14 cellular contexts compared by ENCODE assay signal in genomic region chr5:142725231-142726187, GRCh38. TPM values are rescaled to one million over a fixed set of nuclear protein-coding genes. Genes with fewer than 3 reads are reported as not detected.
DNase-seq lines count a peak whose midpoint lies in the region; FAIRE-seq and TF ChIP-seq lines count a peak whose summit lies in the region.
"Had no signal": no experiment of that assay in that cellular context is flagged by ENCODE, and none has a peak within 500 bp of the region (broad histone marks: within the 10 kb centered on the region; RNA-seq: fewer than 3 reads in every experiment).

No MANE protein-coding gene starts in this region.

- H3K27ac ChIP-seq in BLaER1: no peak overlapping the region
- no peak overlapping the region for H3K27ac ChIP-seq in HEK293 (ENCODE audit: extremely low read depth, low read depth, low read length)
- peak overlapping the region; percentile 7 to 46 for H3K27ac ChIP-seq in ascending aorta
- H3K27ac ChIP-seq in keratinocyte (ENCODE audit: control insufficient read depth, insufficient read depth, low read length): peak overlapping the region; percentile 94
- H3K27ac ChIP-seq in H9 (ENCODE audit: insufficient read length, low read depth, low read length): no peak overlapping the region
- H3K27ac ChIP-seq: C4-2B, psoas muscle, suprapubic skin had no signal

- no CpG with 5 or more reads among the region's 4 CpGs for WGBS in H9 (ENCODE audit: extremely low coverage, insufficient read length, low lambda C conversion rate)

- no peak overlapping the region for H3K4me3 Mint-ChIP-seq in H9
- H3K4me3 Mint-ChIP-seq: activated naive CD4-positive, alpha-beta T cell treated with anti-CD3 and anti-CD28 coated beads, Interleukin-2, amount 50 U/mL, for 24 hours had no signal

- H3K36me3 ChIP-seq in BLaER1 (no peaks in the 10 kb centered on the region), HEK293 (ENCODE audit: control insufficient read depth in 2 of 2, insufficient read depth in 1 of 2, low read length in 2 of 2) (no peaks in the 10 kb centered on the region), ascending aorta (no peaks in the 10 kb centered on the region), keratinocyte (ENCODE audit: control insufficient read depth in 2 of 2, extremely low read depth in 1 of 2, insufficient read depth in 2 of 2, low read length in 2 of 2) (no peaks in the 10 kb centered on the region)
- H3K36me3 ChIP-seq: left lung, suprapubic skin had no signal

- H2BK120ac ChIP-seq in H9 (ENCODE audit: low read depth, low read length, poor library complexity, severe bottlenecking): no peak overlapping the region

- peaks cover 0 to 50% (median 5%) of the 10 kb centered on the region in 3 experiments; a peak in 3 of 7 replicates for H3K36me3 Mint-ChIP-seq in H9 (ENCODE audit: insufficient read depth in 1 of 3, low read depth in 3 of 3)
- H3K36me3 Mint-ChIP-seq: activated naive CD4-positive, alpha-beta T cell treated with anti-CD3 and anti-CD28 coated beads, Interleukin-2, amount 50 U/mL, for 24 hours had no signal

- no peak overlapping the region for H2BK15ac ChIP-seq in H9 (ENCODE audit: low read depth, low read length)

- DNase-seq in ascending aorta (ENCODE audit: low spot score in 2 of 2): peak in 1 of 2 donors; percentile 55
- no peak for DNase-seq in keratinocyte (ENCODE audit: low read depth, low spot score)
- no peak for DNase-seq in NCI-H2171 (lab: John Stamatoyannopoulos, UW)
- DNase-seq in H9: no peak
- DNase-seq in frontal cortex (ENCODE audit: low spot score in 2 of 2): no peak
- DNase-seq: left lung, psoas muscle had no signal

- no peak overlapping the region for H3T11ph ChIP-seq in H9 (ENCODE audit: low read length)

- dilution Hi-C loops in keratinocyte (cut with MboI; ENCODE audit: extremely low pct_ligation_motif_present, low sequenced_read_pairs): loop anchor here (10.0 kb wide), 1 partner anchor 149 kb away; no protein-coding TSS in a partner anchor

- no peak overlapping the region for H3K27ac Mint-ChIP-seq in H9
- H3K27ac Mint-ChIP-seq: activated naive CD4-positive, alpha-beta T cell treated with anti-CD3 and anti-CD28 coated beads, Interleukin-2, amount 50 U/mL, for 24 hours had no signal

- no peak overlapping the region for H2BK20ac ChIP-seq in H9 (ENCODE audit: low read depth, low read length, poor library complexity, severe bottlenecking)

- no peaks in the 10 kb centered on the region for H3K27me3 ChIP-seq in BLaER1
- H3K27me3 ChIP-seq in ascending aorta: no peaks in the 10 kb centered on the region
- no peaks in the 10 kb centered on the region for H3K27me3 ChIP-seq in keratinocyte (ENCODE audit: control insufficient read depth, extremely low read depth, insufficient read depth, low read length)
- no peaks in the 10 kb centered on the region for H3K27me3 ChIP-seq in H9 (ENCODE audit: insufficient read depth, low read length)
- H3K27me3 ChIP-seq: left lung, suprapubic skin had no signal

- no peaks in the 10 kb centered on the region for H3K9me1 ChIP-seq in keratinocyte (ENCODE audit: control insufficient read depth, extremely low read depth, insufficient read depth, low read length)

- H4K20me1 ChIP-seq in BLaER1 (no peaks in the 10 kb centered on the region), keratinocyte (ENCODE audit: control insufficient read depth, extremely low read depth, insufficient read depth, low read length) (no peaks in the 10 kb centered on the region), H9 (ENCODE audit: control insufficient read depth, insufficient read depth, insufficient read length) (no peaks in the 10 kb centered on the region)

- no peaks in the 10 kb centered on the region for H3K79me2 ChIP-seq in keratinocyte (ENCODE audit: control insufficient read depth, insufficient read depth, low read length)
- H3K79me2 ChIP-seq in H9 (ENCODE audit: insufficient read depth, low read length): no peaks in the 10 kb centered on the region

- H2AK5ac ChIP-seq in H9 (ENCODE audit: insufficient read length, low read length): no peak overlapping the region

- H4K5ac ChIP-seq in H9 (ENCODE audit: insufficient read length, low read depth, low read length): no peak overlapping the region

- no peaks in the 10 kb centered on the region for H3K9me3 ChIP-seq in BLaER1
- no peaks in the 10 kb centered on the region for H3K9me3 ChIP-seq in HEK293 (ENCODE audit: control insufficient read depth, insufficient read depth, low read depth, low read length)
- no peaks in the 10 kb centered on the region for H3K9me3 ChIP-seq in ascending aorta
- H3K9me3 ChIP-seq in keratinocyte (ENCODE audit: control insufficient read depth, low read depth, low read length): no peaks in the 10 kb centered on the region
- H3K9me3 ChIP-seq in H9 (ENCODE audit: control insufficient read depth, low read depth, low read length): no peaks in the 10 kb centered on the region
- H3K9me3 ChIP-seq: left lung, psoas muscle, suprapubic skin had no signal

- FAIRE-seq in keratinocyte (lab: Jason Lieb, UNC) (peak; percentile 43), frontal cortex (lab: Jason Lieb, UNC) (no peak)
- FAIRE-seq: colon, GM12878 had no signal

- H3K9me3 Mint-ChIP-seq in H9: peaks cover 0 to 1% of the 10 kb centered on the region in 2 experiments; a peak in 1 of 5 replicates
- H3K9me3 Mint-ChIP-seq: activated naive CD4-positive, alpha-beta T cell treated with anti-CD3 and anti-CD28 coated beads, Interleukin-2, amount 50 U/mL, for 24 hours had no signal

- H3K4ac ChIP-seq in H9 (ENCODE audit: low read depth, low read length): no peak overlapping the region

- POLR2A ChIA-PET in HEK293 (lab: Yijun Ruan, JAX): no interaction called here

- no peaks in the 10 kb centered on the region for H3K23me2 ChIP-seq in H9 (ENCODE audit: insufficient read length, low read depth, low read length, poor library complexity, severe bottlenecking)

- H3K9ac ChIP-seq in BLaER1 (no peak overlapping the region), keratinocyte (ENCODE audit: control insufficient read depth, extremely low read depth, insufficient read depth, low read length) (peak overlapping the region; percentile 48), H9 (ENCODE audit: extremely low read depth, insufficient read length, low read length) (no peak overlapping the region)

- H3K79me1 ChIP-seq in H9 (ENCODE audit: insufficient read depth, low read depth, low read length, poor library complexity, severe bottlenecking): no peaks in the 10 kb centered on the region

- CTCF ChIA-PET in HEK293 (lab: Yijun Ruan, JAX): interaction anchor here (1.3 to 5.1 kb wide), 3 partner anchors 8 to 23 kb away, joined by 3 to 57 read pairs (median 5); no protein-coding TSS in a partner anchor

- H3K4me3 ChIP-seq in BLaER1: no peak overlapping the region
- H3K4me3 ChIP-seq in HEK293 (ENCODE audit: low read depth, low read length): no peak overlapping the region
- H3K4me3 ChIP-seq in ascending aorta: no peak overlapping the region
- no peak overlapping the region for H3K4me3 ChIP-seq in keratinocyte (ENCODE audit: control insufficient read depth in 2 of 3, extremely low read depth in 1 of 3, insufficient read depth in 2 of 3, low read depth in 1 of 3, low read length in 3 of 3)
- H3K4me3 ChIP-seq: GM12878, left lung, psoas muscle, suprapubic skin had no signal

- no peak overlapping the region for H4K91ac ChIP-seq in H9 (ENCODE audit: insufficient read length, low read depth, low read length)

- no peak overlapping the region for H4K8ac ChIP-seq in H9 (replicated peaks; ENCODE audit: insufficient read length, low read depth, low read length)

- H2BK5ac ChIP-seq in H9 (ENCODE audit: insufficient read length, low read length): no peak overlapping the region

- no peaks in the 10 kb centered on the region for H3K27me3 Mint-ChIP-seq in H9 (ENCODE audit: low read depth)

- intact Hi-C loops in ascending aorta (cut with DNase I): loop anchor here (1.0 to 2.0 kb wide), 2 partner anchors 21 to 46 kb away; no protein-coding TSS in a partner anchor

- H3K14ac ChIP-seq in H9 (ENCODE audit: insufficient read depth, low read length): no peak overlapping the region

- no peak overlapping the region for H2AFZ ChIP-seq in keratinocyte (ENCODE audit: control insufficient read depth, low read length)
- H2AFZ ChIP-seq in H9 (ENCODE audit: low read length): no peak overlapping the region

- TF ChIP-seq CTCF in HEK293 (tag by site-specific recombination; IDR thresholded peaks at IDR 0.05) (no peak), ascending aorta (IDR thresholded peaks at IDR 0.05) (no peak), keratinocyte (optimal IDR thresholded peaks at IDR 0.05 in 1 of 3, IDR thresholded peaks at IDR 0.05 in 1 of 3, conservative IDR thresholded peaks at IDR 0.05 in 1 of 3; ENCODE audit: extremely low read depth in 1 of 3, insufficient read depth in 2 of 3, low read length in 3 of 3) (no peak), H9 (conservative IDR thresholded peaks at IDR 0.05) (no peak)

- peak overlapping the region; percentile 35 for H3K4me2 ChIP-seq in BLaER1
- H3K4me2 ChIP-seq in keratinocyte (ENCODE audit: control insufficient read depth, extremely low read depth, insufficient read depth, low read depth, low read length): peak overlapping the region; percentile 66
- no peak overlapping the region for H3K4me2 ChIP-seq in H9 (ENCODE audit: insufficient read depth, insufficient read length, low read length)

- no peak overlapping the region for H2BK12ac ChIP-seq in H9 (ENCODE audit: insufficient read length, low read depth, low read length)

- no peak overlapping the region for H3K56ac ChIP-seq in H9 (ENCODE audit: insufficient read length, low read depth, low read length)

- peaks cover 17% of the 10 kb centered on the region for H3K4me1 ChIP-seq in BLaER1
- no peaks in the 10 kb centered on the region for H3K4me1 ChIP-seq in HEK293 (ENCODE audit: control insufficient read depth, insufficient read depth, low read length)
- peaks cover 7 to 16% of the 10 kb centered on the region in 2 donors for H3K4me1 ChIP-seq in ascending aorta
- peaks cover 36% of the 10 kb centered on the region for H3K4me1 ChIP-seq in keratinocyte (ENCODE audit: control insufficient read depth, extremely low read depth, insufficient read depth, low read length)
- no peaks in the 10 kb centered on the region for H3K4me1 ChIP-seq in H9 (ENCODE audit: insufficient read depth, low read length)

- H3K18ac ChIP-seq in H9 (ENCODE audit: insufficient read length, low read depth, low read length): no peak overlapping the region

- no peak overlapping the region for H3K23ac ChIP-seq in H9 (ENCODE audit: insufficient read length, low read depth, low read length)

- H3K4me1 Mint-ChIP-seq in H9: peaks cover 10 to 11% of the 10 kb centered on the region in 2 experiments
- H3K4me1 Mint-ChIP-seq: activated naive CD4-positive, alpha-beta T cell treated with anti-CD3 and anti-CD28 coated beads, Interleukin-2, amount 50 U/mL, for 24 hours had no signal

RNA-seq across cellular contexts. Expression of gene FGF1, which starts 39.6 kb away (rescaled TPM):
- total RNA-seq in ascending aorta (23.5 TPM), H9 (2021) (3.2 and 4.6 TPM in 2 replicates), frontal cortex (2.9 TPM)
- 1.0 to 2.4 TPM (median 1.8 TPM) in 3 replicates for polyA plus RNA-seq in keratinocyte
- not detected for polyA plus RNA-seq in keratinocyte (2011; ENCODE audit: low read depth)
- 0.55 and 0.56 TPM in 2 replicates for polyA plus RNA-seq in keratinocyte (2011; cell fraction: cytosol; rRNA removed)
- 0.33 and 0.43 TPM in 2 replicates for polyA plus RNA-seq in keratinocyte (2011; cell fraction: nucleus; rRNA removed)
- 0.10 and 2.3 TPM in 2 replicates for polyA plus RNA-seq in keratinocyte (2012; ENCODE audit: low replicate concordance)
- polyA minus RNA-seq in keratinocyte: 0.66 to 1.8 TPM (median 0.96 TPM) in 3 replicates
- polyA minus RNA-seq in keratinocyte (2011; cell fraction: cytosol; rRNA and poly(A)+ RNA removed): not detected
- 0.11 and 2.6 TPM in 2 replicates for polyA minus RNA-seq in keratinocyte (2011; cell fraction: nucleus; rRNA and poly(A)+ RNA removed)
- total RNA-seq: GM12878 had no signal
- polyA plus RNA-seq: GM12878 had no signal

RNA-seq across cellular contexts. Expression of gene ARHGAP26, which starts 44.7 kb away (rescaled TPM):
- total RNA-seq in ascending aorta (34.9 TPM), H9 (2021) (13.8 and 15.2 TPM in 2 replicates), frontal cortex (7.3 TPM)
- polyA plus RNA-seq in keratinocyte: 3.4 to 4.4 TPM (median 3.9 TPM) in 3 replicates
- polyA plus RNA-seq in keratinocyte (2011; ENCODE audit: low read depth): 12.7 TPM
- polyA plus RNA-seq in keratinocyte (2011; cell fraction: cytosol; rRNA removed): 3.0 and 3.8 TPM in 2 replicates
- 8.0 and 15.2 TPM in 2 replicates for polyA plus RNA-seq in keratinocyte (2011; cell fraction: nucleus; rRNA removed)
- 6.1 and 7.0 TPM in 2 replicates for polyA plus RNA-seq in keratinocyte (2012; ENCODE audit: low replicate concordance)
- 7.3 to 17.9 TPM (median 14.5 TPM) in 3 replicates for polyA minus RNA-seq in keratinocyte
- polyA minus RNA-seq in keratinocyte (2011; cell fraction: cytosol; rRNA and poly(A)+ RNA removed): 2.1 TPM
- 14.1 and 35.8 TPM in 2 replicates for polyA minus RNA-seq in keratinocyte (2011; cell fraction: nucleus; rRNA and poly(A)+ RNA removed)

Comparison
In these comparisons a context has a peak if more than half of its experiments do, and no peak if none do; other contexts are left out.
1. H3K27ac ChIP-seq: peak in ascending aorta (2 of 2) and keratinocyte (single experiment); none in BLaER1 (single experiment), HEK293 (single experiment) and H9 (single experiment).